ENCODE assay signal across 20 cellular contexts in the genomic region with DNA sequence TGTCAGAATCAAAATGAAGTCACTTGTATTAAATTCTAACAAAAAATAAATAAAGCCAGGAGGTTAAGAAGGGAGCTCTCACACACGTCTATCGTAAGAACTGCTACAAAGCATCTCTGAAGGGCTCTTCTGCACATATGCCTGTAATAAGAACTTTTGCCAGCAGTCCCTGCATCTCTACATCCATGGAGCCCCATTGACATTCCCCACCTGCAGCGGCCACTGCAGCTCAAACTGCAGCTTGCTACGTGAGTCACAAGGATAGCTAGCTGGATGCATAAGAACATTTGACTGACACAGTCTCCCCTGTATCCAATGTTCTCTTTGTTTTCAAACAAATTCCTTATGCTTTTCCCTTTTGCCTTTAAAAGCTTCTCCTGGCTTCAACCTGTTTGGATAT.
"Had no signal": no experiment of that assay in that cellular context is flagged by ENCODE, and none has a peak within 500 bp of the region (broad histone marks: within the 10 kb centered on the region; RNA-seq: fewer than 3 reads in every experiment).

No MANE protein-coding gene starts in this region.

- H3K4me3 ChIP-seq: dorsolateral prefrontal cortex, gastrocnemius medialis, heart left ventricle, prostate gland, right atrium auricular region, tibial nerve, uterus had no signal

- H3K9me3 ChIP-seq: gastrocnemius medialis, prostate gland, right atrium auricular region, tibial nerve, uterus had no signal

- H3K4me1 ChIP-seq: prostate gland, uterus had no signal

- H3K4me3 Mint-ChIP-seq: activated CD4-positive, alpha-beta T cell treated with anti-CD3 and anti-CD28 coated beads, Interleukin-2, amount 10 ng/mL, durations not matched to agents 24 days and 14 days; activated CD8-positive, alpha-beta T cell treated with anti-CD3 and anti-CD28 coated beads for 36 hours; activated T-cell treated with anti-CD3 and anti-CD28 coated beads, Interleukin-2, amount 50 U/mL, for 24 hours; brain; nephron progenitor cell; stimulated activated naive CD8-positive, alpha-beta T cell treated with anti-CD3 and anti-CD28 coated beads, Interleukin-15, Interleukin-2, amounts not matched to agents 100 ng/mL and 50 ng/mL, for 24 hours had no signal

- H3K36me3 ChIP-seq: gastrocnemius medialis, heart left ventricle, prostate gland, right atrium auricular region, uterus had no signal

- H3K27ac ChIP-seq: dorsolateral prefrontal cortex, gastrocnemius medialis, heart left ventricle, prostate gland, right atrium auricular region, tibial nerve, uterus had no signal

- ATAC-seq: activated CD8-positive, alpha-beta T cell treated with anti-CD3 and anti-CD28 coated beads for 36 hours had no signal

- H3K27me3 ChIP-seq: dorsolateral prefrontal cortex, gastrocnemius medialis, heart left ventricle, right atrium auricular region, tibial nerve, uterus had no signal

- H3K27ac Mint-ChIP-seq: activated CD4-positive, alpha-beta T cell treated with anti-CD3 and anti-CD28 coated beads, Interleukin-2, amount 10 ng/mL, durations not matched to agents 24 days and 14 days; activated CD8-positive, alpha-beta T cell treated with anti-CD3 and anti-CD28 coated beads for 36 hours; activated T-cell treated with anti-CD3 and anti-CD28 coated beads, Interleukin-2, amount 50 U/mL, for 24 hours; activated T-helper 2 cell treated with anti-CD3 and anti-CD28 coated beads, Interferon-gamma antibody, Interleukin-2, Interleukin-4, amounts not matched to agents 10 μg/mL and 5 μg/mL and 100 μg/mL, durations not matched to agents 14 hours and 24 hours and 36 hours; brain; nephron progenitor cell; stimulated activated naive CD8-positive, alpha-beta T cell treated with anti-CD3 and anti-CD28 coated beads, Interleukin-15, Interleukin-2, amounts not matched to agents 100 ng/mL and 50 ng/mL, for 24 hours had no signal

- H3K27me3 Mint-ChIP-seq: activated CD4-positive, alpha-beta T cell treated with anti-CD3 and anti-CD28 coated beads, Interleukin-2, amount 10 ng/mL, durations not matched to agents 24 days and 14 days; activated CD8-positive, alpha-beta T cell treated with anti-CD3 and anti-CD28 coated beads for 36 hours; activated T-cell treated with anti-CD3 and anti-CD28 coated beads, Interleukin-2, amount 50 U/mL, for 24 hours; stimulated activated naive CD8-positive, alpha-beta T cell treated with anti-CD3 and anti-CD28 coated beads, Interleukin-15, Interleukin-2, amounts not matched to agents 100 ng/mL and 50 ng/mL, for 24 hours had no signal

- DNase-seq: activated CD4-positive, alpha-beta T cell treated with anti-CD3 and anti-CD28 coated beads, Interleukin-2, amount 10 ng/mL, durations not matched to agents 24 days and 14 days; activated CD8-positive, alpha-beta T cell treated with anti-CD3 and anti-CD28 coated beads for 36 hours; activated naive CD4-positive, alpha-beta T cell treated with Interleukin-2 at 50 U/mL for 16 hours; activated T-cell treated with anti-CD3 and anti-CD28 coated beads, Interleukin-2, amount 50 U/mL, for 24 hours; central memory CD4-positive, alpha-beta T cell; dorsolateral prefrontal cortex; gastrocnemius medialis; heart left ventricle; midbrain; nephron progenitor cell; stimulated activated CD4-positive, alpha-beta T cell treated with anti-CD3 and anti-CD28 coated beads, Interleukin-2, amount 100 ng/mL, for 24 hours; T-helper 1 cell; T-helper 9 cell; uterus had no signal

- H3K9me3 Mint-ChIP-seq: activated CD8-positive, alpha-beta T cell treated with anti-CD3 and anti-CD28 coated beads for 36 hours; stimulated activated naive CD8-positive, alpha-beta T cell treated with anti-CD3 and anti-CD28 coated beads, Interleukin-15, Interleukin-2, amounts not matched to agents 100 ng/mL and 50 ng/mL, for 24 hours had no signal
